In the genomic region with DNA sequence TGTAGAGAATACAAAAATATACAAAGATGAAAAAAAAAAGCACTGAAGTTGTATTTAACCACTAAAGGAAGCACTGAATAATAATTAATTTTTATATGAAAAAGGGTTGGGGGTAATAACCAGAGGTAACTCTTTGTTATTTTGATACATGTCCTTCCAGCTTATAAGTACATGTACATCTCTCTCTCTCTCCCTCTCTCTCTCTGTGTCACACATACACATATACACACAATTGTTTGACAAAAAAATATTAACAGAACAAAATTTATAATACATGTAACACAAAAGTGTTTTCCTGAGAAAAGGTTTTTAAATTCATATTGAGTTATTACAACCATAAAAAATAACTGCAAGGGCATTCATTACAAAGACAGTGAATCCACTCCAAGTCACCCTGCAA, we compare ENCODE assay signal across 9 cellular contexts. TPM values are rescaled to one million over a fixed set of nuclear protein-coding genes. Genes with fewer than 3 reads are reported as not detected.
DNase-seq lines count a peak whose midpoint lies in the region; ATAC-seq, FAIRE-seq and TF ChIP-seq lines count a peak whose summit lies in the region.
"Had no signal": no experiment of that assay in that cellular context is flagged by ENCODE, and none has a peak within 500 bp of the region (broad histone marks: within the 10 kb centered on the region; RNA-seq: fewer than 3 reads in every experiment).

No MANE protein-coding gene starts in this region.

- H3K27me3 Mint-ChIP-seq in activated T-helper 1 cell treated with anti-CD3 and anti-CD28 coated beads, Interleukin-12 subunit alpha, Interleukin-12 subunit beta, Interleukin-2, Interleukin-4 antibody, amounts not matched to agents 30 ng/mL and 10 ng/mL and 1 ng/mL, durations not matched to agents 14 hours and 24 hours and 36 hours (ENCODE audit: insufficient read depth) = no peaks in the 10 kb centered on the region
- H3K27me3 Mint-ChIP-seq in naive B cell = no peaks in the 10 kb centered on the region

- FAIRE-seq in A549 (lab: Jason Lieb, UNC) = no peak

- no peak for TF ChIP-seq RAD21 in A549 (conservative IDR thresholded peaks at IDR 0.05 in 1 of 2, IDR thresholded peaks at IDR 0.05 in 1 of 2)

- TF ChIP-seq CTCF in A549 (IDR thresholded peaks at IDR 0.05) = no peak
- TF ChIP-seq CTCF in GM12864 (IDR thresholded peaks at IDR 0.05; ENCODE audit: low read depth, low read length, missing control alignments) = no peak

- H3K4me1 ChIP-seq in A549 = peaks cover 22% of the 10 kb centered on the region

- H3K4me3 Mint-ChIP-seq in activated T-helper 1 cell treated with anti-CD3 and anti-CD28 coated beads, Interleukin-12 subunit alpha, Interleukin-12 subunit beta, Interleukin-2, Interleukin-4 antibody, amounts not matched to agents 30 ng/mL and 10 ng/mL and 1 ng/mL, durations not matched to agents 14 hours and 24 hours and 36 hours = peak overlapping the region; percentile 86
- peak overlapping the region; percentile 81 to 97 (median 94) for H3K4me3 Mint-ChIP-seq in naive B cell

- peak overlapping the region; percentile 98 for H3K27ac Mint-ChIP-seq in activated T-helper 1 cell treated with anti-CD3 and anti-CD28 coated beads, Interleukin-12 subunit alpha, Interleukin-12 subunit beta, Interleukin-2, Interleukin-4 antibody, amounts not matched to agents 30 ng/mL and 10 ng/mL and 1 ng/mL, durations not matched to agents 14 hours and 24 hours and 36 hours
- H3K27ac Mint-ChIP-seq in naive B cell = peak overlapping the region; percentile 97 to 100 (median 99)

- CTCF ChIA-PET in A549 (lab: Yijun Ruan, JAX) = interaction anchor here (1.0 to 1.3 kb wide), 3 partner anchors 91 to 107 kb away, joined by 3 to 5 read pairs (median 3); no protein-coding TSS in a partner anchor

- no peak for DNase-seq in A549 (ENCODE audit: low read depth in 1 of 2, low spot score in 1 of 2)
- DNase-seq in GM12864 (ENCODE audit: low read depth) = no peak
- no peak for DNase-seq in activated T-helper 1 cell treated with anti-CD3 and anti-CD28 coated beads, Interleukin-12 subunit alpha, Interleukin-12 subunit beta, Interleukin-2, Interleukin-4 antibody, amounts not matched to agents 30 ng/mL and 10 ng/mL and 1 ng/mL, durations not matched to agents 14 hours and 24 hours and 36 hours (ENCODE audit: low spot score)
- DNase-seq in naive B cell = no peak
- no peak for DNase-seq in left lobe of liver (ENCODE audit: low spot score)
- no peak for DNase-seq in SK-N-DZ (ENCODE audit: low spot score)
- DNase-seq: testis had no signal

- no peak overlapping the region for H3K27ac ChIP-seq in A549

- peaks cover 61% of the 10 kb centered on the region for H3K36me3 Mint-ChIP-seq in activated T-helper 1 cell treated with anti-CD3 and anti-CD28 coated beads, Interleukin-12 subunit alpha, Interleukin-12 subunit beta, Interleukin-2, Interleukin-4 antibody, amounts not matched to agents 30 ng/mL and 10 ng/mL and 1 ng/mL, durations not matched to agents 14 hours and 24 hours and 36 hours (ENCODE audit: low read depth)
- peaks cover 0 to 10% of the 10 kb centered on the region in 2 donors for H3K36me3 Mint-ChIP-seq in naive B cell

- no peak for TF ChIP-seq EP300 in A549 (IDR thresholded peaks at IDR 0.05)

- H3K4me3 ChIP-seq in A549 (no peak overlapping the region), GM12864 (ENCODE audit: low read depth, low read length) (peak overlapping the region; percentile 78; the same call in 1 of the 2 replicates)
- H3K4me3 ChIP-seq: testis had no signal

- H3K9me3 Mint-ChIP-seq in activated T-helper 1 cell treated with anti-CD3 and anti-CD28 coated beads, Interleukin-12 subunit alpha, Interleukin-12 subunit beta, Interleukin-2, Interleukin-4 antibody, amounts not matched to agents 30 ng/mL and 10 ng/mL and 1 ng/mL, durations not matched to agents 14 hours and 24 hours and 36 hours = no peaks in the 10 kb centered on the region
- no peaks in the 10 kb centered on the region for H3K9me3 Mint-ChIP-seq in naive B cell

- peaks cover 60% of the 10 kb centered on the region for H3K4me1 Mint-ChIP-seq in activated T-helper 1 cell treated with anti-CD3 and anti-CD28 coated beads, Interleukin-12 subunit alpha, Interleukin-12 subunit beta, Interleukin-2, Interleukin-4 antibody, amounts not matched to agents 30 ng/mL and 10 ng/mL and 1 ng/mL, durations not matched to agents 14 hours and 24 hours and 36 hours (ENCODE audit: low read depth)
- H3K4me1 Mint-ChIP-seq in naive B cell = peaks cover 54 to 78% (median 74%) of the 10 kb centered on the region in 3 donors

- intact Hi-C loops in activated T-helper 1 cell treated with anti-CD3 and anti-CD28 coated beads, Interleukin-12 subunit alpha, Interleukin-12 subunit beta, Interleukin-2, Interleukin-4 antibody, amounts not matched to agents 30 ng/mL and 10 ng/mL and 1 ng/mL, durations not matched to agents 14 hours and 24 hours and 36 hours (cut with micrococcal nuclease) = loop anchor here (1.0 to 10.0 kb wide), 7 partner anchors 15 to 1238 kb away; partner anchors contain the start of genes ATF2, CDCA7 and GPR155

- ATAC-seq in A549 (no peak), naive B cell (ENCODE audit: low read depth in 2 of 2) (no peak), left lobe of liver (no peak), HG02852 (IDR thresholded peaks at IDR 0.05; ENCODE audit: unreplicated experiment) (no peak), HG03520 (IDR thresholded peaks at IDR 0.05; ENCODE audit: unreplicated experiment) (no peak)

- POLR2A ChIA-PET in A549 (lab: Yijun Ruan, JAX) = no interaction called here

- H3K4me2 ChIP-seq in A549 = 0 out of 3 replicates have a peak overlapping the region, but pooled peaks have one; percentile 26

- TF ChIP-seq POLR2A in A549 (IDR thresholded peaks at IDR 0.05; ENCODE audit: low read length) = no peak

- no peaks in the 10 kb centered on the region for H3K9me3 ChIP-seq in A549
- H3K9me3 ChIP-seq: testis had no signal

TF ChIP-seq in A549, 52 proteins besides CTCF, POLR2A, EP300 and RAD21 (continues in another document):
- no peak for TF ChIP-seq MYC (IDR thresholded peaks at IDR 0.05; ENCODE audit: borderline replicate concordance, low read length)
- no peak for TF ChIP-seq HOXA7 (CRISPR knock-in tag; IDR thresholded peaks at IDR 0.05)
- no peak for TF ChIP-seq MAZ (IDR thresholded peaks at IDR 0.05; ENCODE audit: borderline replicate concordance, low read depth, low read length)
- no peak for TF ChIP-seq HMGXB4 (CRISPR knock-in tag; IDR thresholded peaks at IDR 0.05; ENCODE audit: borderline replicate concordance)
- no peak for TF ChIP-seq FOSL2 (IDR thresholded peaks at IDR 0.05)
- TF ChIP-seq FOSL2 (CRISPR knock-in tag; IDR thresholded peaks at IDR 0.05) = no peak
- no peak for TF ChIP-seq ZC3H11A (IDR thresholded peaks at IDR 0.05)
- TF ChIP-seq ESRRA (IDR thresholded peaks at IDR 0.05; ENCODE audit: borderline replicate concordance, low read length) = no peak
- TF ChIP-seq BHLHE40 (IDR thresholded peaks at IDR 0.05; ENCODE audit: low read depth, low read length) = no peak
- no peak for TF ChIP-seq HEYL (CRISPR knock-in tag; IDR thresholded peaks at IDR 0.05)
- TF ChIP-seq USF2 (IDR thresholded peaks at IDR 0.05) = no peak
- no peak for TF ChIP-seq JUN (IDR thresholded peaks at IDR 0.05)
- TF ChIP-seq, protein P1, sequence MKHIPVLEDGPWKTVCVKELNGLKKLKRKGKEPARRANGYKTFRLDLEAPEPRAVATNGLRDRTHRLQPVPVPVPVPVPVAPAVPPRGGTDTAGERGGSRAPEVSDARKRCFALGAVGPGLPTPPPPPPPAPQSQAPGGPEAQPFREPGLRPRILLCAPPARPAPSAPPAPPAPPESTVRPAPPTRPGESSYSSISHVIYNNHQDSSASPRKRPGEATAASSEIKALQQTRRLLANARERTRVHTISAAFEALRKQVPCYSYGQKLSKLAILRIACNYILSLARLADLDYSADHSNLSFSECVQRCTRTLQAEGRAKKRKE (CRISPR knock-in tag; IDR thresholded peaks at IDR 0.05; ENCODE audit: low read depth) = no peak
- no peak for TF ChIP-seq CEBPB (IDR thresholded peaks at IDR 0.05)
- no peak for TF ChIP-seq JUNB (IDR thresholded peaks at IDR 0.05)
- no peak for TF ChIP-seq POLR2AphosphoS2 (conservative IDR thresholded peaks at IDR 0.05; ENCODE audit: low read length)
- no peak for TF ChIP-seq NR3C1 (IDR thresholded peaks at IDR 0.05)
- no peak for TF ChIP-seq SMC3 (IDR thresholded peaks at IDR 0.05)

RNA-seq across cellular contexts. Expression of gene WIPF1, which starts 4.6 kb away (rescaled TPM):
- polyA plus RNA-seq in A549 (2011; rRNA removed) (18.4 and 20.1 TPM in 2 replicates), A549 (2017; fragmentation: RNase III; extraction: RNeasy Plus Mini Kit Qiagen cat#74134 plus additional on column Dnase treatment) (13.2 to 16.4 TPM (median 16.0 TPM) in 3 replicates), naive B cell (ENCODE audit: low read depth in 6 of 6) (100 to 1,000 TPM in 1 of 6 donors, 10 to 100 TPM in 5; 67.8 to 119 (median 95.5) TPM)
- polyA plus RNA-seq in A549 (2012; cell fraction: cytosol; rRNA removed) = 10.5 and 14.0 TPM in 2 replicates
- polyA plus RNA-seq in A549 (2012; cell fraction: nucleus; rRNA removed) = 9.9 and 11.3 TPM in 2 replicates
- 12.0 and 17.0 TPM in 2 replicates for polyA minus RNA-seq in A549 (2011; rRNA and poly(A)+ RNA removed)
- total RNA-seq in activated T-helper 1 cell treated with anti-CD3 and anti-CD28 coated beads, Interleukin-12 subunit alpha, Interleukin-12 subunit beta, Interleukin-2, Interleukin-4 antibody, amounts not matched to agents 30 ng/mL and 10 ng/mL and 1 ng/mL, durations not matched to agents 14 hours and 24 hours and 36 hours = 340 and 367 TPM in 2 replicates
- 6.3 TPM for total RNA-seq in left lobe of liver
- polyA plus RNA-seq in SK-N-DZ (2014; cell fraction: cytosol; rRNA removed) = 9.1 and 11.0 TPM in 2 replicates
- polyA plus RNA-seq in SK-N-DZ (2014; cell fraction: nucleus; rRNA removed) = 4.4 and 5.4 TPM in 2 replicates

Comparison
In these comparisons a context has a peak if more than half of its experiments do, and no peak if none do; other contexts are left out.
1. RNA of gene WIPF1, which starts 4.6 kb away (total RNA-seq): 340 to 367 TPM in activated T-helper 1 cell treated with anti-CD3 and anti-CD28 coated beads, Interleukin-12 subunit alpha, Interleukin-12 subunit beta, Interleukin-2, Interleukin-4 antibody, amounts not matched to agents 30 ng/mL and 10 ng/mL and 1 ng/mL, durations not matched to agents 14 hours and 24 hours and 36 hours; 6.3 TPM in left lobe of liver (single experiment); every median in the first group is over 10 times any median in the second.